ENCODE assay signal across 15 cellular contexts in genomic region chr3:154398084-154398967, GRCh38. TPM values are rescaled to one million over a fixed set of nuclear protein-coding genes. Genes with fewer than 3 reads are reported as not detected.
A peak's percentile ranks its signal among the peaks of the same experiment; 100 is the strongest.
DNase-seq lines count a peak whose midpoint lies in the region; ATAC-seq, FAIRE-seq and TF ChIP-seq lines count a peak whose summit lies in the region.
"Had no signal": no experiment of that assay in that cellular context is flagged by ENCODE, and none has a peak within 500 bp of the region (broad histone marks: within the 10 kb centered on the region; RNA-seq: fewer than 3 reads in every experiment).

No MANE protein-coding gene starts in this region.

- H3K27me3 ChIP-seq in HepG2 (ENCODE audit: control insufficient read depth in 1 of 2, insufficient read depth in 2 of 2, low read length in 2 of 2) (no peaks in the 10 kb centered on the region), pancreas (no peaks in the 10 kb centered on the region)
- H3K27me3 ChIP-seq: BE2C had no signal

- TF ChIP-seq CTCF in HepG2 (CRISPR knock-in tag; IDR thresholded peaks at IDR 0.05) (no peak), pancreas (IDR thresholded peaks at IDR 0.05) (no peak)

- no peak overlapping the region for H3K4me3 ChIP-seq in HepG2 (replicated peaks in 1 of 3; ENCODE audit: insufficient read depth in 1 of 3, low read depth in 2 of 3, low read length in 3 of 3)
- no peak overlapping the region for H3K4me3 ChIP-seq in pancreas
- H3K4me3 ChIP-seq: coronary artery had no signal

- no peak for FAIRE-seq in HepG2 (lab: Jason Lieb, UNC)
- FAIRE-seq in pancreas (lab: Jason Lieb, UNC): no peak
- FAIRE-seq: small intestine had no signal

- H3K27ac ChIP-seq in HepG2 (ENCODE audit: extremely low read length, insufficient read depth, low read length) (no peak overlapping the region), pancreas (no peak overlapping the region)
- H3K27ac ChIP-seq: coronary artery had no signal

- in situ Hi-C loops in HepG2 (cut with HindIII; ENCODE audit: extremely low pct_ligation_motif_present, low pct_unique_long_range_greater_than_20kb): no loop called here

- DNase-seq in HepG2 (ENCODE audit: low spot score) (no peak), A172 (ENCODE audit: low spot score) (no peak), NCI-H524 (lab: John Stamatoyannopoulos, UW) (no peak), pancreas (no peak)
- DNase-seq: activated naive CD8-positive, alpha-beta T cell treated with anti-CD3 and anti-CD28 coated beads, Interleukin-2, amount 10 ng/mL, durations not matched to agents 7 days and 5 days; BE2C; naive thymus-derived CD4-positive, alpha-beta T cell; NCI-H1105 treated with DMSO at 0.1 percent for 48 hours; small intestine had no signal

- H3K4me1 ChIP-seq in HepG2 (ENCODE audit: insufficient read depth, low read length) (no peaks in the 10 kb centered on the region), pancreas (no peaks in the 10 kb centered on the region)
- H3K4me1 ChIP-seq: BE2C had no signal

- no peak for TF ChIP-seq POLR2A in HepG2 (IDR thresholded peaks at IDR 0.05; ENCODE audit: insufficient read depth in 1 of 2, low read depth in 2 of 2, low read length in 2 of 2)

- no peak overlapping the region for H3K9ac ChIP-seq in HepG2 (ENCODE audit: insufficient read depth, low read depth, low read length)

- ATAC-seq in GM18499 (IDR thresholded peaks at IDR 0.05; ENCODE audit: insufficient read depth, unreplicated experiment) (peak; percentile 99), GM19452 (IDR thresholded peaks at IDR 0.05; ENCODE audit: unreplicated experiment) (peak; percentile 95), HG02763 (IDR thresholded peaks at IDR 0.05; ENCODE audit: unreplicated experiment) (peak; percentile 97), HG03439 (IDR thresholded peaks at IDR 0.05; ENCODE audit: unreplicated experiment) (peak; percentile 99), HepG2 (no peak), pancreas (no peak)
- ATAC-seq: naive thymus-derived CD4-positive, alpha-beta T cell had no signal

- H3K4me2 ChIP-seq in HepG2 (ENCODE audit: low read depth, low read length): no peak overlapping the region

- intact Hi-C loops in HepG2 (cut with micrococcal nuclease; ENCODE audit: unreplicated experiment): no loop called here
- intact Hi-C loops in pancreas (cut with DNase I): no loop called here

- BruUV-seq in HepG2 (replicated peaks; lab: Mats Ljungman, UMichigan): no TSS peak

- TF ChIP-seq EP300 in HepG2 (IDR thresholded peaks at IDR 0.05; ENCODE audit: low read depth in 2 of 2, low read length in 2 of 2) (no peak), HepG2 (CRISPR knock-in tag; IDR thresholded peaks at IDR 0.05; ENCODE audit: borderline replicate concordance) (no peak)

- POLR2A ChIA-PET in HepG2 (lab: Yijun Ruan, JAX): no interaction called here

- WGBS in HepG2 (ENCODE audit: low lambda C conversion rate): 2% methylated on average over 3 of the region's 3 CpGs
- 55 to 68% methylated on average over 3 of the region's 3 CpGs for WGBS in pancreas, 2 donors

- H3K36me3 ChIP-seq in HepG2 (replicated peaks in 1 of 2; ENCODE audit: control insufficient read depth in 1 of 2, insufficient read depth in 2 of 2, low read length in 2 of 2) (no peaks in the 10 kb centered on the region), pancreas (no peaks in the 10 kb centered on the region)
- H3K36me3 ChIP-seq: BE2C had no signal

- no peak for TF ChIP-seq RAD21 in HepG2 (CRISPR knock-in tag; IDR thresholded peaks at IDR 0.05)

- no peak overlapping the region for H2AFZ ChIP-seq in HepG2 (ENCODE audit: low read length)

- CTCF ChIA-PET in HepG2 (lab: Yijun Ruan, JAX; ENCODE audit: low intra/inter-chr PET ratio, low total read pairs): no interaction called here

- no peaks in the 10 kb centered on the region for H3K79me2 ChIP-seq in HepG2 (ENCODE audit: insufficient read depth, low read length)

- H3K9me3 ChIP-seq in HepG2 (ENCODE audit: low read length) (no peaks in the 10 kb centered on the region), pancreas (no peaks in the 10 kb centered on the region)
- H3K9me3 ChIP-seq: BE2C had no signal

- no peaks in the 10 kb centered on the region for H4K20me1 ChIP-seq in HepG2 (ENCODE audit: insufficient read depth, low read length)

TF ChIP-seq in HepG2, 621 proteins besides CTCF, POLR2A, EP300 and RAD21 (continues in another document):
- TF ChIP-seq ZBTB34 (CRISPR knock-in tag; IDR thresholded peaks at IDR 0.05): no peak
- no peak for TF ChIP-seq ZNF17 (CRISPR knock-in tag; IDR thresholded peaks at IDR 0.05)
- no peak for TF ChIP-seq NFIC (IDR thresholded peaks at IDR 0.05; ENCODE audit: low read length)
- TF ChIP-seq ZNF224 (CRISPR knock-in tag; IDR thresholded peaks at IDR 0.05): no peak
- no peak for TF ChIP-seq KAT8 (CRISPR knock-in tag; IDR thresholded peaks at IDR 0.05)
- TF ChIP-seq ZNF777 (CRISPR knock-in tag; IDR thresholded peaks at IDR 0.05): no peak
- no peak for TF ChIP-seq DBP (CRISPR knock-in tag; IDR thresholded peaks at IDR 0.05; ENCODE audit: not compliant biosample characterization)
- no peak for TF ChIP-seq ZNF546 (CRISPR knock-in tag; conservative IDR thresholded peaks at IDR 0.05)
- TF ChIP-seq ZNF556 (CRISPR knock-in tag; IDR thresholded peaks at IDR 0.05; ENCODE audit: borderline replicate concordance): no peak
- TF ChIP-seq TAF15 (IDR thresholded peaks at IDR 0.05; ENCODE audit: low read depth, low read length, poor library complexity, severe bottlenecking): no peak
- no peak for TF ChIP-seq ZBTB14 (CRISPR knock-in tag; IDR thresholded peaks at IDR 0.05)
- TF ChIP-seq ZNF674 (CRISPR knock-in tag; IDR thresholded peaks at IDR 0.05; ENCODE audit: low read depth): no peak

RNA-seq across cellular contexts. Expression of gene GPR149, which starts 31.7 kb away (rescaled TPM):
- total RNA-seq in HepG2 (2016; rRNA removed; fragmentation: Illumina TruSeq; extraction: Trizol) (not detected in 2 replicates), pancreas (under 1 TPM in 2 of 6 donors, not detected in 4; 0.12 to 0.15 TPM)
- total RNA-seq in HepG2 (2016; cell fraction: cytosol; rRNA removed; fragmentation: Illumina TruSeq; extraction: Trizol; ENCODE audit: low read depth): not detected in 2 replicates
- total RNA-seq in HepG2 (2016; cell fraction: insoluble cytoplasmic fraction; rRNA removed; fragmentation: Illumina TruSeq; extraction: Trizol): not detected in 2 replicates
- total RNA-seq in HepG2 (2016; cell fraction: membrane; rRNA removed; fragmentation: Illumina TruSeq; extraction: Trizol): not detected in 2 replicates
- total RNA-seq in HepG2 (2016; cell fraction: nucleus; rRNA removed; fragmentation: Illumina TruSeq; extraction: Trizol): not detected in 2 replicates
- polyA plus RNA-seq in HepG2 (2011; rRNA removed) (not detected in 2 replicates), pancreas (under 1 TPM in 1 of 2 donors, not detected in 1; 0.16 TPM)
- not detected in 2 replicates for polyA plus RNA-seq in HepG2 (2011; cell fraction: cytosol; rRNA removed)
- not detected in 2 replicates for polyA plus RNA-seq in HepG2 (2011; cell fraction: nucleus; rRNA removed)
- not detected in 2 replicates for polyA plus RNA-seq in HepG2 (2012)
- polyA plus RNA-seq in HepG2 (2016; cell fraction: cytosol; fragmentation: Illumina TruSeq; extraction: Trizol; ENCODE audit: low read depth): not detected in 2 replicates
- polyA plus RNA-seq in HepG2 (2016; cell fraction: insoluble cytoplasmic fraction; fragmentation: Illumina TruSeq; extraction: Trizol; ENCODE audit: low read depth): not detected in 2 replicates
- polyA plus RNA-seq in HepG2 (2016; cell fraction: membrane; fragmentation: Illumina TruSeq; extraction: Trizol; ENCODE audit: low read depth): not detected in 2 replicates
- polyA plus RNA-seq in HepG2 (2016; cell fraction: nucleus; fragmentation: Illumina TruSeq; extraction: Trizol; ENCODE audit: insufficient read depth, low read depth): not detected in 2 replicates
- polyA minus RNA-seq in HepG2 (2011; rRNA and poly(A)+ RNA removed; ENCODE audit: low replicate concordance): not detected in 2 replicates
- not detected in 2 replicates for polyA minus RNA-seq in HepG2 (2011; cell fraction: cytosol; rRNA and poly(A)+ RNA removed)
- not detected in 2 replicates for polyA minus RNA-seq in HepG2 (2011; cell fraction: nucleus; rRNA and poly(A)+ RNA removed)
- not detected in 2 replicates for total RNA-seq in A172 (2014; rRNA removed; shearing (Covaris generic))
- total RNA-seq: activated CD8-positive, alpha-beta memory T cell treated with anti-CD3 and anti-CD28 coated beads for 36 hours; activated naive CD8-positive, alpha-beta T cell treated with anti-CD3 and anti-CD28 coated beads, Interleukin-2, amount 10 ng/mL, durations not matched to agents 7 days and 5 days; naive thymus-derived CD4-positive, alpha-beta T cell had no signal
- polyA plus RNA-seq: naive thymus-derived CD4-positive, alpha-beta T cell had no signal

Comparison
In these comparisons a context has a peak if more than half of its experiments do, and no peak if none do; other contexts are left out.
1. ATAC-seq: peak in GM18499 (single experiment), GM19452 (single experiment), HG02763 (single experiment) and HG03439 (single experiment); none in HepG2 (single experiment) and pancreas (0 of 4).